In genomic region chr5:147336871-147337270, GRCh38 we compare ENCODE assay signal across 15 cellular contexts.
DNase-seq lines count a peak whose midpoint lies in the region; ATAC-seq lines count a peak whose summit lies in the region.
"Had no signal": no experiment of that assay in that cellular context is flagged by ENCODE, and none has a peak within 500 bp of the region (broad histone marks: within the 10 kb centered on the region; RNA-seq: fewer than 3 reads in every experiment).

No MANE protein-coding gene starts in this region.

- no peak for ATAC-seq in GM21717 (IDR thresholded peaks at IDR 0.05; ENCODE audit: unreplicated experiment)
- ATAC-seq: Panc1, Right ventricle myocardium inferior had no signal

- peak; percentile 57 for DNase-seq in DMS79 treated with DMSO at 0.1 percent for 48 hours (lab: John Stamatoyannopoulos, UW)
- peak; percentile 8 to 9 for DNase-seq in NCI-H187 (lab: John Stamatoyannopoulos, UW)
- DNase-seq in NCI-H69 (lab: John Stamatoyannopoulos, UW): peak; percentile 55
- DNase-seq in iPS-NIHi11 (ENCODE audit: low spot score): peak; percentile 14
- no peak for DNase-seq in NCI-H526 (lab: John Stamatoyannopoulos, UW)
- DNase-seq in SHP77 (lab: John Stamatoyannopoulos, UW): no peak
- no peak for DNase-seq in Kasumi-1 (lab: John Stamatoyannopoulos, UW)
- DNase-seq: DMS 273 treated with DMSO at 0.1 percent for 48 hours, MV-4-11, NCI-H1436 treated with DMSO at 0.1 percent for 48 hours, NCI-H510A treated with DMSO at 0.1 percent for 48 hours, T-helper 1 cell had no signal

Comparison
In these comparisons a context has a peak if more than half of its experiments do, and no peak if none do; other contexts are left out.
1. DNase-seq: peak in DMS79 treated with DMSO at 0.1 percent for 48 hours (single experiment), NCI-H187 (2 of 2), NCI-H69 (single experiment) and iPS-NIHi11 (single experiment); none in NCI-H526 (0 of 2), SHP77 (0 of 2) and Kasumi-1 (0 of 2).